16 cellular contexts compared by ENCODE assay signal in the genomic region with DNA sequence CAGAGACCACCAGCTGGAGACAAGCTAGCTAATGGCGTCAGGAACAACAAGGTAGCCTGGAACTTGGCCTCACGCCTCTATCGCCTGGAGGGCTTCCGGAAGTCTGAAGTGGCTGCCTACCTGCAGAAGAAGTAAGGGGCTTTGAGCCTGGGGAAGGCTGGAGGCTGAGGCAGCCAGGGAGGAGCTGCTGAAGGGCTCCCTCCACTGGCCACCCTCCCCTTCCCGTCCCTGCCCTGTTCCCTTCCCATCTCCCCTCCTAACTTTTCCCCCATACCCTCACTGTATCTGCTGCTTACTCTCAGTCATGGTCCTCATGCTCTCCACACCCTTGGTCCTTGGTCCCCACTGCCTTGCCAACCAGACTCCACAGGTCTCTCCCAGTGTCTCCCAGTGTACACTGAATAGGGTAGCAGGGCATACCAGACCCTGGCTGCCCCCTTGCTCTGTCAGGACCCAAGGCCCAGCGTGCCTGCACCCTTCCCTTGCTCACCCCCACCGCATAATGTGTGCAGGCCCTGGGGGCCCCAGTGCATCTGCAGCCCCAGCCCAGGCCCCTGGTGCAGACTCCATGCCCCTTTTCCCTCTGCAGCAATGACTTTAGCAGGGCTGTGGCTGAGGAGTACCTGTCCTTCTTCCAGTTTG. TPM values are rescaled to one million over a fixed set of nuclear protein-coding genes. Genes with fewer than 3 reads are reported as not detected.
DNase-seq lines count a peak whose midpoint lies in the region; ATAC-seq and TF ChIP-seq lines count a peak whose summit lies in the region.
"Had no signal": no experiment of that assay in that cellular context is flagged by ENCODE, and none has a peak within 500 bp of the region (broad histone marks: within the 10 kb centered on the region; RNA-seq: fewer than 3 reads in every experiment).

No MANE protein-coding gene starts in this region.

- POLR2A ChIA-PET in naive thymus-derived CD8-positive, alpha-beta T cell (lab: Charles Lee): interaction anchor here (0.7 to 7.8 kb wide), 5 partner anchors 10 to 52 kb away, joined by 3 to 80 read pairs (median 4); a partner anchor contains a TSS

- peaks cover 53% of the 10 kb centered on the region for H3K4me1 Mint-ChIP-seq in activated CD4-positive, alpha-beta T cell treated with anti-CD3 and anti-CD28 coated beads, Interleukin-2, amount 10 ng/mL, durations not matched to agents 24 days and 14 days
- no peaks in the 10 kb centered on the region for H3K4me1 Mint-ChIP-seq in chondrocyte (ENCODE audit: low read depth)
- H3K4me1 Mint-ChIP-seq in naive thymus-derived CD8-positive, alpha-beta T cell: peaks cover 28 to 63% (median 47%) of the 10 kb centered on the region in 4 donors

- H3K27me3 Mint-ChIP-seq in activated CD4-positive, alpha-beta T cell treated with anti-CD3 and anti-CD28 coated beads, Interleukin-2, amount 10 ng/mL, durations not matched to agents 24 days and 14 days: no peaks in the 10 kb centered on the region
- H3K27me3 Mint-ChIP-seq in chondrocyte (ENCODE audit: low read depth): peaks cover 1% of the 10 kb centered on the region
- H3K27me3 Mint-ChIP-seq in naive thymus-derived CD8-positive, alpha-beta T cell: no peaks in the 10 kb centered on the region

- TF ChIP-seq CTCF in chondrocyte (IDR thresholded peaks at IDR 0.05): peak; percentile 17

- intact Hi-C loops in activated CD4-positive, alpha-beta T cell treated with anti-CD3 and anti-CD28 coated beads, Interleukin-2, amount 10 ng/mL, durations not matched to agents 24 days and 14 days (cut with micrococcal nuclease): no loop called here

- no peaks in the 10 kb centered on the region for H3K9me3 Mint-ChIP-seq in activated CD4-positive, alpha-beta T cell treated with anti-CD3 and anti-CD28 coated beads, Interleukin-2, amount 10 ng/mL, durations not matched to agents 24 days and 14 days
- no peaks in the 10 kb centered on the region for H3K9me3 Mint-ChIP-seq in chondrocyte (ENCODE audit: low read depth)
- H3K9me3 Mint-ChIP-seq in naive thymus-derived CD8-positive, alpha-beta T cell: no peaks in the 10 kb centered on the region
- H3K9me3 Mint-ChIP-seq: nephron progenitor cell had no signal

- no peak for ATAC-seq in naive thymus-derived CD8-positive, alpha-beta T cell
- no peak for ATAC-seq in HG02610 (IDR thresholded peaks at IDR 0.05; ENCODE audit: unreplicated experiment)

- peak; percentile 40 for TF ChIP-seq RAD21 in Ishikawa (IDR thresholded peaks at IDR 0.05; ENCODE audit: low read depth)

- DNase-seq in activated CD4-positive, alpha-beta T cell treated with anti-CD3 and anti-CD28 coated beads, Interleukin-2, amount 10 ng/mL, durations not matched to agents 24 days and 14 days: no peak
- DNase-seq in activated CD4-positive, alpha-beta T cell treated with anti-CD3 and anti-CD28 coated beads, Interleukin-2, amount 50 U/mL, for 4 hours: no peak
- DNase-seq in chondrocyte (ENCODE audit: low spot score): no peak
- DNase-seq in naive thymus-derived CD8-positive, alpha-beta T cell: no peak
- DNase-seq in DMS79 treated with DMSO at 0.1 percent for 48 hours (lab: John Stamatoyannopoulos, UW): no peak
- DNase-seq in NCI-H446 (lab: John Stamatoyannopoulos, UW): no peak
- DNase-seq: activated CD4-positive, alpha-beta T cell treated with anti-CD3 and anti-CD28 coated beads for 4 hours; COR-L47; lower lobe of right lung; NCI-H1092; NCI-H2171 treated with DMSO at 0.1 percent for 48 hours; nephron progenitor cell; SHP77 treated with DMSO at 0.1 percent for 48 hours; thyroid gland had no signal

- H3K36me3 Mint-ChIP-seq in activated CD4-positive, alpha-beta T cell treated with anti-CD3 and anti-CD28 coated beads, Interleukin-2, amount 10 ng/mL, durations not matched to agents 24 days and 14 days (ENCODE audit: low read depth): peaks cover 73% of the 10 kb centered on the region
- H3K36me3 Mint-ChIP-seq in chondrocyte (ENCODE audit: low read depth): no peaks in the 10 kb centered on the region
- peaks cover 0 to 89% (median 19%) of the 10 kb centered on the region in 3 donors for H3K36me3 Mint-ChIP-seq in naive thymus-derived CD8-positive, alpha-beta T cell

- H3K27ac Mint-ChIP-seq in activated CD4-positive, alpha-beta T cell treated with anti-CD3 and anti-CD28 coated beads, Interleukin-2, amount 10 ng/mL, durations not matched to agents 24 days and 14 days: peak overlapping the region; percentile 4
- no peak overlapping the region for H3K27ac Mint-ChIP-seq in chondrocyte (ENCODE audit: unreplicated experiment)
- peak overlapping the region in 9 of 10 donors; percentile 20 to 91 (median 76) for H3K27ac Mint-ChIP-seq in naive thymus-derived CD8-positive, alpha-beta T cell
- H3K27ac Mint-ChIP-seq: nephron progenitor cell had no signal

- H3K4me3 Mint-ChIP-seq in activated CD4-positive, alpha-beta T cell treated with anti-CD3 and anti-CD28 coated beads, Interleukin-2, amount 10 ng/mL, durations not matched to agents 24 days and 14 days: no peak overlapping the region
- no peak overlapping the region for H3K4me3 Mint-ChIP-seq in chondrocyte (ENCODE audit: unreplicated experiment)
- H3K4me3 Mint-ChIP-seq in naive thymus-derived CD8-positive, alpha-beta T cell: no peak overlapping the region
- H3K4me3 Mint-ChIP-seq: nephron progenitor cell had no signal

- TF ChIP-seq EP300 in Ishikawa (IDR thresholded peaks at IDR 0.05; ENCODE audit: borderline replicate concordance): no peak

TF ChIP-seq in Ishikawa, 13 proteins besides CTCF, POLR2A, EP300 and RAD21:
- TF ChIP-seq EGR1 (IDR thresholded peaks at IDR 0.05): no peak
- TF ChIP-seq CREB1 (IDR thresholded peaks at IDR 0.05; ENCODE audit: low read depth): no peak
- TF ChIP-seq ZBTB7A (IDR thresholded peaks at IDR 0.05; ENCODE audit: low read depth): no peak
- TF ChIP-seq, protein P1, sequence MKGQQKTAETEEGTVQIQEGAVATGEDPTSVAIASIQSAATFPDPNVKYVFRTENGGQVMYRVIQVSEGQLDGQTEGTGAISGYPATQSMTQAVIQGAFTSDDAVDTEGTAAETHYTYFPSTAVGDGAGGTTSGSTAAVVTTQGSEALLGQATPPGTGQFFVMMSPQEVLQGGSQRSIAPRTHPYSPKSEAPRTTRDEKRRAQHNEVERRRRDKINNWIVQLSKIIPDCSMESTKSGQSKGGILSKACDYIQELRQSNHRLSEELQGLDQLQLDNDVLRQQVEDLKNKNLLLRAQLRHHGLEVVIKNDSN (IDR thresholded peaks at IDR 0.05): no peak
- no peak for TF ChIP-seq TEAD4 (IDR thresholded peaks at IDR 0.05)
- no peak for TF ChIP-seq YY1 (IDR thresholded peaks at IDR 0.05; ENCODE audit: low read depth)
- no peak for TF ChIP-seq TAF1 (IDR thresholded peaks at IDR 0.05; ENCODE audit: low read depth)

RNA-seq across cellular contexts. Expression of a gene that starts 18.8 kb away (rescaled TPM):
- total RNA-seq in activated CD4-positive, alpha-beta T cell treated with anti-CD3 and anti-CD28 coated beads, Interleukin-2, amount 10 ng/mL, durations not matched to agents 24 days and 14 days: 268 and 278 TPM in 2 replicates
- 5.2 to 5.5 TPM (median 5.2 TPM) in 3 replicates for total RNA-seq in chondrocyte
- 100 to 1,000 TPM; 118 to 124 TPM for total RNA-seq in naive thymus-derived CD8-positive, alpha-beta T cell
- polyA plus RNA-seq in naive thymus-derived CD8-positive, alpha-beta T cell: 10 to 100 TPM; 22.8 to 44.1 (median 29.9) TPM

Comparison
In these comparisons a context has a peak if more than half of its experiments do, and no peak if none do; other contexts are left out.
1. RNA of a gene that starts 18.8 kb away (total RNA-seq): 268 to 278 TPM in activated CD4-positive, alpha-beta T cell treated with anti-CD3 and anti-CD28 coated beads, Interleukin-2, amount 10 ng/mL, durations not matched to agents 24 days and 14 days and 118 to 124 TPM in naive thymus-derived CD8-positive, alpha-beta T cell; 5.2 to 5.5 TPM in chondrocyte; every median in the first group is over 10 times any median in the second.